ENCODE assay signal across 10 cellular contexts in the genomic region with DNA sequence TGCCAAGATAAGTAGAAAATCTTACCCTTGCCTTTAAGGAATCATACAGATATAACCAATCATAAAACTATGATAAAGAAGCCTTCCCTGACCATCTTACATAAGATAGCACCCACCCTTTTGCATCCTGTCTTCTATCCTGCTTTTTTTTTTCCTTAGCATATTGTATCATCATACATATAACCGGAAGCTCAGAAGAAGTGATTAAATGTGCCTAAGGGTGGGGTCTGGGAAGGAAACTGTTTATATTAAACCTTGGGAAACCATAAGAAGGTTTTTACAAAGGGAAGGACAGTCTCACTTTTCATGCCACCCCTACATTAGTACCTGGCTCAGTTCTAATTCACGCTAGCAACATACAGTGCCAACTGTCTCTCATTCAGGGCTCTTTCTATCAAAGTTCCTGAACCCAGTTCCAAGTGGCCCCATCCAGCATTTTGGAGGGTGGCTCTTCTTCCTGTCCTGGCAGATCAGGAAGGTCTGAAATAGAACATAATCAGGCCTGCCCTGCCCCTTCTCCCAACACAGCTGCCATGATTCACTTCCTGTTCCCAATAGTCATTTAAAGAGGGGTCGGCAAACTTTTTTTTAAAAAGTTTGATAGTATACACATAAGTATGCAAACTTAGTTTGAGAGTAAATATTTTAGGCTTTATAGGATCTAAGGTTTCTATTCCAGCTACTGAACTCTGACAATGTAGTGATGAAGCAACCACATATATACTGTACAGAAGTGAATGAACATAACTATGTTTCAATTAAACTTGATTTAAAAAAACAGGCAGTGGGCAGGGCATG.
DNase-seq lines count a peak whose midpoint lies in the region; ATAC-seq, FAIRE-seq and TF ChIP-seq lines count a peak whose summit lies in the region.
"Had no signal": no experiment of that assay in that cellular context is flagged by ENCODE, and none has a peak within 500 bp of the region (broad histone marks: within the 10 kb centered on the region; RNA-seq: fewer than 3 reads in every experiment).

No MANE protein-coding gene starts in this region.

- FAIRE-seq in HepG2 (lab: Jason Lieb, UNC) (no peak), RCC 7860 (lab: Jason Lieb, UNC) (no peak)

- no peaks in the 10 kb centered on the region for H3K36me3 ChIP-seq in liver (ENCODE audit: control insufficient read depth in 4 of 4, insufficient read depth in 3 of 4, low read depth in 1 of 4, low read length in 3 of 4)
- H3K36me3 ChIP-seq in HepG2 (replicated peaks in 1 of 2; ENCODE audit: control insufficient read depth in 1 of 2, insufficient read depth in 2 of 2, low read length in 2 of 2): peaks cover 0 to 10% of the 10 kb centered on the region in 2 experiments; a peak in 3 of 5 replicates
- H3K36me3 ChIP-seq in lower lobe of right lung: peaks cover 9% of the 10 kb centered on the region

- H3K27ac ChIP-seq in liver (ENCODE audit: low read depth in 1 of 2, low read length in 2 of 2): peak overlapping the region; percentile 44 to 55
- no peak overlapping the region for H3K27ac ChIP-seq in HepG2 (ENCODE audit: extremely low read length, insufficient read depth, low read length)
- H3K27ac ChIP-seq in lower lobe of right lung: peak overlapping the region; percentile 58

- H3K4me1 ChIP-seq in liver (ENCODE audit: control insufficient read depth in 4 of 4, insufficient read depth in 4 of 4, low read length in 3 of 4): peaks cover 0 to 9% (median 5%) of the 10 kb centered on the region in 4 donors
- peaks cover 38% of the 10 kb centered on the region for H3K4me1 ChIP-seq in HepG2 (ENCODE audit: insufficient read depth, low read length)
- peaks cover 51% of the 10 kb centered on the region for H3K4me1 ChIP-seq in lower lobe of right lung

- H3K4me3 ChIP-seq in liver (ENCODE audit: low read depth in 1 of 3, low read length in 3 of 3) (no peak overlapping the region), HepG2 (replicated peaks in 1 of 3; ENCODE audit: insufficient read depth in 1 of 3, low read depth in 2 of 3, low read length in 3 of 3) (no peak overlapping the region), cardiac fibroblast (replicated peaks in 1 of 2; ENCODE audit: low read depth in 2 of 2, low read length in 2 of 2) (no peak overlapping the region), lower lobe of right lung (no peak overlapping the region)

- no peak for TF ChIP-seq RAD21 in liver (IDR thresholded peaks at IDR 0.05)
- no peak for TF ChIP-seq RAD21 in HepG2 (CRISPR knock-in tag; IDR thresholded peaks at IDR 0.05)

- no peak overlapping the region for H2AFZ ChIP-seq in HepG2 (ENCODE audit: low read length)

- intact Hi-C loops in HepG2 (cut with micrococcal nuclease; ENCODE audit: unreplicated experiment) (no loop called here), lower lobe of right lung (cut with DNase I) (no loop called here)

- DNase-seq in HepG2 (ENCODE audit: low spot score): no peak
- DNase-seq in cardiac fibroblast (ENCODE audit: low read depth in 2 of 2): peak; percentile 33 to 78
- DNase-seq in lower lobe of right lung: no peak
- no peak for DNase-seq in stimulated activated CD4-positive, alpha-beta T cell treated with anti-CD3 and anti-CD28 coated beads, Interleukin-4, amount 100 ng/mL, for 1 hour
- DNase-seq in RCC 7860 (ENCODE audit: low spot score): no peak
- DNase-seq: activated T-cell treated with anti-CD3 and anti-CD28 coated beads for 4 hours, hippocampal formation had no signal

- H3K9ac ChIP-seq in liver (ENCODE audit: low read depth in 1 of 2, low read length in 2 of 2) (no peak overlapping the region), HepG2 (ENCODE audit: insufficient read depth, low read depth, low read length) (no peak overlapping the region)

- in situ Hi-C loops in HepG2 (cut with HindIII; ENCODE audit: extremely low pct_ligation_motif_present, low pct_unique_long_range_greater_than_20kb): loop anchor here (10.0 kb wide), 1 partner anchor 173 kb away; no protein-coding TSS in a partner anchor

- 72% methylated on average over 3 of the region's 3 CpGs for WGBS in liver
- 88% methylated on average over 3 of the region's 3 CpGs for WGBS in HepG2 (ENCODE audit: low lambda C conversion rate)

- no TSS peak for BruUV-seq in HepG2 (replicated peaks; lab: Mats Ljungman, UMichigan)

- no peak for TF ChIP-seq POLR2A in HepG2 (IDR thresholded peaks at IDR 0.05; ENCODE audit: insufficient read depth in 1 of 2, low read depth in 2 of 2, low read length in 2 of 2)

- no peak for TF ChIP-seq CTCF in liver (IDR thresholded peaks at IDR 0.05; ENCODE audit: low read depth, low read length, missing input control)
- TF ChIP-seq CTCF in HepG2 (CRISPR knock-in tag; IDR thresholded peaks at IDR 0.05): no peak
- TF ChIP-seq CTCF in cardiac fibroblast (IDR thresholded peaks at IDR 0.05; ENCODE audit: low read depth, low read length): no peak
- TF ChIP-seq CTCF in lower lobe of right lung (IDR thresholded peaks at IDR 0.05): no peak

- peaks cover 4% of the 10 kb centered on the region for H4K20me1 ChIP-seq in HepG2 (ENCODE audit: insufficient read depth, low read length)

- no peaks in the 10 kb centered on the region for H3K9me3 ChIP-seq in liver (ENCODE audit: control insufficient read depth in 4 of 4, low read length in 3 of 4)
- H3K9me3 ChIP-seq in HepG2 (ENCODE audit: low read length): no peaks in the 10 kb centered on the region
- no peaks in the 10 kb centered on the region for H3K9me3 ChIP-seq in lower lobe of right lung

- TF ChIP-seq EP300 in HepG2 (IDR thresholded peaks at IDR 0.05; ENCODE audit: low read depth in 2 of 2, low read length in 2 of 2) (no peak), HepG2 (CRISPR knock-in tag; IDR thresholded peaks at IDR 0.05; ENCODE audit: borderline replicate concordance) (no peak)

- CTCF ChIA-PET in HepG2 (lab: Yijun Ruan, JAX; ENCODE audit: low intra/inter-chr PET ratio, low total read pairs): interaction anchor here (1.3 to 5.6 kb wide), 2 partner anchors 81 to 84 kb away, joined by 4 to 110 read pairs; no protein-coding TSS in a partner anchor

- H3K4me2 ChIP-seq in HepG2 (ENCODE audit: low read depth, low read length): no peak overlapping the region

- ATAC-seq in HepG2 (no peak), lower lobe of right lung (no peak), HG03039 (IDR thresholded peaks at IDR 0.05; ENCODE audit: unreplicated experiment) (no peak), HG03108 (IDR thresholded peaks at IDR 0.05; ENCODE audit: unreplicated experiment) (no peak)

- POLR2A ChIA-PET in HepG2 (lab: Yijun Ruan, JAX): interaction anchor here (1.1 kb wide), 1 partner anchor 82 kb away, joined by 3 read pairs; no protein-coding TSS in a partner anchor

- H3K27me3 ChIP-seq in liver (ENCODE audit: control insufficient read depth in 4 of 4, insufficient read depth in 4 of 4, low read length in 3 of 4) (no peaks in the 10 kb centered on the region), HepG2 (ENCODE audit: control insufficient read depth in 1 of 2, insufficient read depth in 2 of 2, low read length in 2 of 2) (no peaks in the 10 kb centered on the region), lower lobe of right lung (ENCODE audit: low read depth) (no peaks in the 10 kb centered on the region)

- H3K79me2 ChIP-seq in HepG2 (ENCODE audit: insufficient read depth, low read length): no peaks in the 10 kb centered on the region

TF ChIP-seq in liver, 16 proteins besides CTCF, POLR2A, EP300 and RAD21 (continues in another document):
- no peak for TF ChIP-seq FOXA1 (IDR thresholded peaks at IDR 0.05)

TF ChIP-seq in HepG2, 621 proteins besides CTCF, POLR2A, EP300 and RAD21 (continues in another document):
- TF ChIP-seq, protein P1, sequence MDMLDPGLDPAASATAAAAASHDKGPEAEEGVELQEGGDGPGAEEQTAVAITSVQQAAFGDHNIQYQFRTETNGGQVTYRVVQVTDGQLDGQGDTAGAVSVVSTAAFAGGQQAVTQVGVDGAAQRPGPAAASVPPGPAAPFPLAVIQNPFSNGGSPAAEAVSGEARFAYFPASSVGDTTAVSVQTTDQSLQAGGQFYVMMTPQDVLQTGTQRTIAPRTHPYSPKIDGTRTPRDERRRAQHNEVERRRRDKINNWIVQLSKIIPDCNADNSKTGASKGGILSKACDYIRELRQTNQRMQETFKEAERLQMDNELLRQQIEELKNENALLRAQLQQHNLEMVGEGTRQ (IDR thresholded peaks at IDR 0.05; ENCODE audit: low read depth, low read length): no peak
- TF ChIP-seq, protein P1 (CRISPR knock-in tag; IDR thresholded peaks at IDR 0.05; ENCODE audit: borderline replicate concordance): no peak
- TF ChIP-seq, protein P2, sequence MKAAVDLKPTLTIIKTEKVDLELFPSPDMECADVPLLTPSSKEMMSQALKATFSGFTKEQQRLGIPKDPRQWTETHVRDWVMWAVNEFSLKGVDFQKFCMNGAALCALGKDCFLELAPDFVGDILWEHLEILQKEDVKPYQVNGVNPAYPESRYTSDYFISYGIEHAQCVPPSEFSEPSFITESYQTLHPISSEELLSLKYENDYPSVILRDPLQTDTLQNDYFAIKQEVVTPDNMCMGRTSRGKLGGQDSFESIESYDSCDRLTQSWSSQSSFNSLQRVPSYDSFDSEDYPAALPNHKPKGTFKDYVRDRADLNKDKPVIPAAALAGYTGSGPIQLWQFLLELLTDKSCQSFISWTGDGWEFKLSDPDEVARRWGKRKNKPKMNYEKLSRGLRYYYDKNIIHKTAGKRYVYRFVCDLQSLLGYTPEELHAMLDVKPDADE (CRISPR knock-in tag; IDR thresholded peaks at IDR 0.05): no peak
- TF ChIP-seq SMARCC2 (IDR thresholded peaks at IDR 0.05): no peak
- TF ChIP-seq ELF4 (CRISPR knock-in tag; IDR thresholded peaks at IDR 0.05; ENCODE audit: borderline replicate concordance): no peak
- TF ChIP-seq RBM22 (optimal IDR thresholded peaks at IDR 0.05; ENCODE audit: low read length): no peak
- no peak for TF ChIP-seq ATRX (CRISPR knock-in tag; IDR thresholded peaks at IDR 0.05; ENCODE audit: borderline replicate concordance)
- TF ChIP-seq, protein P3, sequence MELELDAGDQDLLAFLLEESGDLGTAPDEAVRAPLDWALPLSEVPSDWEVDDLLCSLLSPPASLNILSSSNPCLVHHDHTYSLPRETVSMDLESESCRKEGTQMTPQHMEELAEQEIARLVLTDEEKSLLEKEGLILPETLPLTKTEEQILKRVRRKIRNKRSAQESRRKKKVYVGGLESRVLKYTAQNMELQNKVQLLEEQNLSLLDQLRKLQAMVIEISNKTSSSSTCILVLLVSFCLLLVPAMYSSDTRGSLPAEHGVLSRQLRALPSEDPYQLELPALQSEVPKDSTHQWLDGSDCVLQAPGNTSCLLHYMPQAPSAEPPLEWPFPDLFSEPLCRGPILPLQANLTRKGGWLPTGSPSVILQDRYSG (CRISPR knock-in tag; IDR thresholded peaks at IDR 0.05): no peak

Comparison
In these comparisons a context has a peak if more than half of its experiments do, and no peak if none do; other contexts are left out.
1. DNase-seq: peak in cardiac fibroblast (2 of 2); none in HepG2 (single experiment), lower lobe of right lung (single experiment), stimulated activated CD4-positive, alpha-beta T cell treated with anti-CD3 and anti-CD28 coated beads, Interleukin-4, amount 100 ng/mL, for 1 hour (single experiment) and RCC 7860 (single experiment).